Comparison of ENCODE assay signal across 3 cellular contexts in genomic region chr5:112034614-112035013, GRCh38.
TF ChIP-seq lines count a peak whose summit lies in the region.

No MANE protein-coding gene starts in this region.

TF ChIP-seq in A549, 52 proteins besides CTCF, POLR2A, EP300 and RAD21:
- TF ChIP-seq MAFK (IDR thresholded peaks at IDR 0.05; ENCODE audit: partially characterized antibody) (peak; percentile 77), KDM1A (IDR thresholded peaks at IDR 0.05; ENCODE audit: low read depth) (no peak)
TF ChIP-seq in A549: peak in this region for 1.

TF ChIP-seq in IMR-90, 13 proteins besides CTCF, POLR2A, EP300 and RAD21:
- no peak for TF ChIP-seq BHLHE40 (IDR thresholded peaks at IDR 0.05; ENCODE audit: low read depth, low read length)
- peak; percentile 92 for TF ChIP-seq MAFK (IDR thresholded peaks at IDR 0.05; ENCODE audit: low read depth, low read length)

TF ChIP-seq in K562, 482 proteins besides CTCF, POLR2A, EP300 and RAD21 (continued from another document):
- TF ChIP-seq ZNF316 (IDR thresholded peaks at IDR 0.05) (peak; percentile 55), CAMTA2 (CRISPR knock-in tag; conservative IDR thresholded peaks at IDR 0.05) (no peak), ZNF77 (CRISPR knock-in tag; IDR thresholded peaks at IDR 0.05) (no peak), C11orf30 (IDR thresholded peaks at IDR 0.05; ENCODE audit: low read depth) (peak; percentile 36; the same call in 1 of the 2 replicates), MAFG (tag; conservative IDR thresholded peaks at IDR 0.05) (peak; percentile 46; the same call in 1 of the 2 replicates), MAFK (IDR thresholded peaks at IDR 0.05; ENCODE audit: low read length) (peak; percentile 40; the same call in 1 of the 2 replicates), XRCC5 (IDR thresholded peaks at IDR 0.05; ENCODE audit: low read depth, low read length) (no peak), PHF21A (IDR thresholded peaks at IDR 0.05; ENCODE audit: borderline replicate concordance, low read depth) (no peak), CTBP1 (IDR thresholded peaks at IDR 0.05; ENCODE audit: borderline replicate concordance) (no peak), CXXC5 (CRISPR knock-in tag; IDR thresholded peaks at IDR 0.05) (no peak)
